8 cellular contexts compared by ENCODE assay signal in the genomic region with DNA sequence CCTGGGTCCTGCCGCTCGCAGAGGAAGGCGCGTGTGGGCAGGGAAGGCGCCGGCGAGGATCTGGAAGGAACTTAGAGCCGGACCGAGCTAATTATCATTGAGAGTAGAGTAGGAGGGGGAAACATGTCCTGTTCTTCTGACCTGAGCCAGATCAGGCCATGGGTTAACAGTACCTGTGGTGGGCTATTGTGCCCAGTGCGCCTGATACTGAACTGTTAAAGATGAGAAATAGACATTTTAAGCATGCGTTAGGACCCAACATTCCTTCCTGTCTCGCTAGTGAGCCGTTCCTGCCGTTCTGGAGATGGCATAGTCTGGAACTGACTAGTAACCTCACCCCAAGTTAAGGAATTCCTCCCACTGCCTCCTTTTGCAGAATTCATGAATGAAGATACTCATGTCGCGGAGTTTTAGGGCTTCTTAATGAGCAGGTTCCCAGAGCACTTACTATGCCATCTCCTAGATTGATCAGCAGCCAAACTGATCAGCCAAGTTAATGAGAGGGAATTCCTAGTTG. TPM values are rescaled to one million over a fixed set of nuclear protein-coding genes. Genes with fewer than 3 reads are reported as not detected.
DNase-seq lines count a peak whose midpoint lies in the region; ATAC-seq and TF ChIP-seq lines count a peak whose summit lies in the region.

No MANE protein-coding gene starts in this region.

- TF ChIP-seq CTCF in right atrium auricular region (IDR thresholded peaks at IDR 0.05) (no peak), dorsolateral prefrontal cortex (IDR thresholded peaks at IDR 0.05 in 54 of 56, conservative IDR thresholded peaks at IDR 0.05 in 2 of 56; ENCODE audit: low read depth in 1 of 56, partially characterized antibody in 56 of 56) (no peak)

- POLR2A ChIA-PET in naive thymus-derived CD8-positive, alpha-beta T cell (lab: Charles Lee): interaction anchor here (0.5 to 2.5 kb wide), 8 partner anchors 11 to 610 kb away, joined by 4 to 31 read pairs (median 6); a partner anchor contains a TSS

- peaks cover 0 to 26% (median 16%) of the 10 kb centered on the region in 3 donors for H3K36me3 Mint-ChIP-seq in naive thymus-derived CD8-positive, alpha-beta T cell

- H3K4me1 Mint-ChIP-seq in naive thymus-derived CD8-positive, alpha-beta T cell: peaks cover 11 to 54% (median 41%) of the 10 kb centered on the region in 4 donors

- H3K27me3 Mint-ChIP-seq in naive thymus-derived CD8-positive, alpha-beta T cell: no peaks in the 10 kb centered on the region

- H3K9me3 Mint-ChIP-seq in naive thymus-derived CD8-positive, alpha-beta T cell: no peaks in the 10 kb centered on the region

- peaks cover 0 to 22% of the 10 kb centered on the region in 2 donors for H3K4me1 ChIP-seq in right atrium auricular region

- no peak for ATAC-seq in Right ventricle myocardium superior (ENCODE audit: poor library complexity)
- no peak for ATAC-seq in naive thymus-derived CD8-positive, alpha-beta T cell

- no peaks in the 10 kb centered on the region for H3K9me3 ChIP-seq in right atrium auricular region

- H3K27ac Mint-ChIP-seq in naive thymus-derived CD8-positive, alpha-beta T cell: peak overlapping the region; percentile 33 to 98 (median 88)

- no peaks in the 10 kb centered on the region for H3K27me3 ChIP-seq in right atrium auricular region
- H3K27me3 ChIP-seq in dorsolateral prefrontal cortex: no peaks in the 10 kb centered on the region

- intact Hi-C loops in Right ventricle myocardium superior (cut with DNase I): no loop called here
- intact Hi-C loops in dorsolateral prefrontal cortex (cut with DNase I): loop anchor here (5.0 to 10.0 kb wide), 2 partner anchors 72 to 370 kb away; a partner anchor contains a TSS

- H3K27ac ChIP-seq in right atrium auricular region (peak overlapping the region; percentile 92 to 94), dorsolateral prefrontal cortex (peak overlapping the region in 50 of 59 donors; percentile 41 to 97 (median 90))

- H3K4me3 ChIP-seq in right atrium auricular region: peak overlapping the region; percentile 92 to 98
- peak overlapping the region; percentile 73 to 100 (median 95) for H3K4me3 ChIP-seq in dorsolateral prefrontal cortex

- no peak for DNase-seq in right atrium auricular region (ENCODE audit: low spot score)
- DNase-seq in Right ventricle myocardium superior: no peak
- peak; percentile 30 for DNase-seq in NCI-H146 treated with DMSO at 0.1 percent for 48 hours (lab: John Stamatoyannopoulos, UW; ENCODE audit: unreplicated experiment)
- DNase-seq in dorsolateral prefrontal cortex: no peak
- no peak for DNase-seq in naive thymus-derived CD8-positive, alpha-beta T cell
- DNase-seq in SHP77 treated with DMSO at 0.1 percent for 48 hours (lab: John Stamatoyannopoulos, UW): no peak
- no peak for DNase-seq in effector CD8-positive, alpha-beta T cell (lab: John Stamatoyannopoulos, UW)
- no peak for DNase-seq in superior temporal gyrus (ENCODE audit: extremely low spot score)

- peak overlapping the region; percentile 77 to 91 (median 88) for H3K4me3 Mint-ChIP-seq in naive thymus-derived CD8-positive, alpha-beta T cell

- peaks cover 25% of the 10 kb centered on the region for H3K36me3 ChIP-seq in right atrium auricular region

RNA-seq across cellular contexts. Expression of a gene that starts 0.9 kb away (rescaled TPM):
- total RNA-seq in right atrium auricular region (10 to 100 TPM; 14.6 to 19.1 TPM), Right ventricle myocardium superior (16.2 TPM), dorsolateral prefrontal cortex (10 to 100 TPM; 45.9 to 78.9 (median 61.2) TPM)
- total RNA-seq in naive thymus-derived CD8-positive, alpha-beta T cell: 10 to 100 TPM; 75.7 to 86.5 TPM
- 10 to 100 TPM; 17.8 to 26.8 (median 18.7) TPM for polyA plus RNA-seq in naive thymus-derived CD8-positive, alpha-beta T cell

RNA-seq across cellular contexts. Expression of a gene that starts 35.2 kb away (rescaled TPM):
- not detected for total RNA-seq in right atrium auricular region
- total RNA-seq in Right ventricle myocardium superior: not detected
- total RNA-seq in dorsolateral prefrontal cortex: 1 to 10 TPM in 33 of 120 experiments, under 1 TPM in 66, not detected in 21; 0.25 to 5.1 (median 0.78) TPM
- not detected for total RNA-seq in naive thymus-derived CD8-positive, alpha-beta T cell
- not detected for polyA plus RNA-seq in naive thymus-derived CD8-positive, alpha-beta T cell

RNA-seq across cellular contexts. Expression of a gene that starts 50.7 kb away (rescaled TPM):
- total RNA-seq in right atrium auricular region (10 to 100 TPM; 28.7 to 36.9 TPM), Right ventricle myocardium superior (39.8 TPM), dorsolateral prefrontal cortex (100 to 1,000 TPM; 172 to 665 (median 292) TPM)
- 10 to 100 TPM; 37.8 to 38.1 TPM for total RNA-seq in naive thymus-derived CD8-positive, alpha-beta T cell
- 10 to 100 TPM; 36.8 to 38.6 (median 38.1) TPM for polyA plus RNA-seq in naive thymus-derived CD8-positive, alpha-beta T cell
